ENCODE assay signal across 16 cellular contexts in genomic region chr22:29627196-29627535, GRCh38.
"Had no signal": no experiment of that assay in that cellular context is flagged by ENCODE, and none has a peak within 500 bp of the region (broad histone marks: within the 10 kb centered on the region; RNA-seq: fewer than 3 reads in every experiment).

No MANE protein-coding gene starts in this region.

- H3K9ac ChIP-seq: neural progenitor cell had no signal

- H3K4me3 ChIP-seq: esophagus muscularis mucosa, left ventricle myocardium inferior, neural progenitor cell, skin epidermis, tibial nerve had no signal

- FAIRE-seq: islet of Langerhans, TTC549 had no signal

- H3K4me2 ChIP-seq: neural progenitor cell had no signal

- H3K4me1 ChIP-seq: neural progenitor cell had no signal

- H3K36me3 ChIP-seq: esophagus muscularis mucosa, left ventricle myocardium inferior, neural progenitor cell, tibial nerve had no signal

- H2AFZ ChIP-seq: neural progenitor cell had no signal

- H3K27ac ChIP-seq: esophagus muscularis mucosa, foreskin keratinocyte, left ventricle myocardium inferior, neural progenitor cell, tibial nerve had no signal

- H3K9me3 ChIP-seq: esophagus muscularis mucosa, left ventricle myocardium inferior, tibial nerve had no signal

- ATAC-seq: activated naive CD4-positive, alpha-beta T cell treated with anti-CD3 and anti-CD28 coated beads, Interleukin-2, amount 50 U/mL, for 72 hours; stimulated activated memory B cell treated with anti-CD40 and anti-IgM and Interleukin-4, amounts not matched to agents 10 μg/mL and 1 μg/mL and 100 μg/mL, for 72 hours had no signal

- DNase-seq: activated effector memory CD4-positive, alpha-beta T cell treated with anti-CD3 and anti-CD28 coated beads, Interleukin-2, amount 50 U/mL, for 16 hours; activated T-cell treated with anti-CD3 and anti-CD28 coated beads, Interleukin-2, amount 50 U/mL, for 1 hour; amygdala; left ventricle myocardium inferior; mesendoderm; retina; T-helper 2 cell had no signal

- H3K27me3 ChIP-seq: esophagus muscularis mucosa, foreskin keratinocyte, neural progenitor cell, tibial nerve had no signal
